Comparison of ENCODE assay signal across 18 cellular contexts in genomic region chr5:93070938-93071337, GRCh38.
DNase-seq lines count a peak whose midpoint lies in the region; ATAC-seq, FAIRE-seq and TF ChIP-seq lines count a peak whose summit lies in the region.
"Had no signal": no experiment of that assay in that cellular context is flagged by ENCODE, and none has a peak within 500 bp of the region (broad histone marks: within the 10 kb centered on the region; RNA-seq: fewer than 3 reads in every experiment).

No MANE protein-coding gene starts in this region.

- CTCF ChIA-PET in GM12878 (lab: Yijun Ruan, JAX): no interaction called here

- H3K27ac ChIP-seq in GM12878 (ENCODE audit: control insufficient read depth, insufficient read depth) (no peak overlapping the region), prostate gland (no peak overlapping the region), tibial nerve (peak overlapping the region in 1 of 4 donors; percentile 5)
- H3K27ac ChIP-seq: PC-9 had no signal

- in situ Hi-C loops in GM12878 (cut with MboI): no loop called here

- TF ChIP-seq POLR2A in GM12878 (IDR thresholded peaks at IDR 0.05; ENCODE audit: low read depth, low read length) (no peak), prostate gland (IDR thresholded peaks at IDR 0.05) (no peak), tibial nerve (IDR thresholded peaks at IDR 0.05) (no peak)

- TF ChIP-seq CTCF in GM12878 (IDR thresholded peaks at IDR 0.05 in 2 of 3, conservative IDR thresholded peaks at IDR 0.05 in 1 of 3; ENCODE audit: control insufficient read depth in 2 of 3, extremely low read depth in 1 of 3, insufficient read depth in 1 of 3, low read depth in 3 of 3, low read length in 3 of 3) (no peak), prostate gland (IDR thresholded peaks at IDR 0.05) (no peak), tibial nerve (IDR thresholded peaks at IDR 0.05) (no peak)

- no peaks in the 10 kb centered on the region for H3K36me3 ChIP-seq in GM12878 (ENCODE audit: control insufficient read depth in 2 of 2, insufficient read depth in 2 of 2, low read length in 1 of 2)
- H3K36me3 ChIP-seq in prostate gland: no peaks in the 10 kb centered on the region
- no peaks in the 10 kb centered on the region for H3K36me3 ChIP-seq in tibial nerve
- H3K36me3 ChIP-seq: HAP-1 had no signal

- H3K27me3 ChIP-seq in GM12878 (replicated peaks in 1 of 2; ENCODE audit: control insufficient read depth in 2 of 2, insufficient read depth in 2 of 2, low read length in 1 of 2): no peaks in the 10 kb centered on the region
- no peaks in the 10 kb centered on the region for H3K27me3 ChIP-seq in prostate gland (replicated peaks; ENCODE audit: insufficient read depth)
- no peaks in the 10 kb centered on the region for H3K27me3 ChIP-seq in tibial nerve

- intact Hi-C loops in GM12878 (cut with micrococcal nuclease; ENCODE audit: unreplicated experiment) (no loop called here), prostate gland (cut with DNase I) (no loop called here)

- H3K4me2 ChIP-seq in GM12878 (ENCODE audit: control insufficient read depth, insufficient read depth): no peak overlapping the region
- H3K4me2 ChIP-seq: PC-9 had no signal

- DNase-seq in NCI-H146 (lab: John Stamatoyannopoulos, UW): peak; percentile 1
- no peak for DNase-seq in NCI-H146 treated with DMSO at 0.1 percent for 48 hours (lab: John Stamatoyannopoulos, UW; ENCODE audit: unreplicated experiment)
- peak; percentile 48 for DNase-seq in M059J (ENCODE audit: low read depth)
- DNase-seq in GM12878 (ENCODE audit: low read depth, low spot score): no peak
- DNase-seq in prostate gland (ENCODE audit: low spot score): peak; percentile 4
- no peak for DNase-seq in tibial nerve (ENCODE audit: low spot score in 2 of 2)
- no peak for DNase-seq in HCEC 1CT
- DNase-seq: C1 segment of cervical spinal cord; COR-L47; DMS79; GDM1; NCI-H1694 treated with DMSO at 0.1 percent for 48 hours; NCI-H510A treated with DMSO at 0.1 percent for 48 hours; NK-92 treated with Interleukin-12 subunit alpha and Interleukin-12 subunit beta, amount 100 ng/mL, for 24 hours; PC-9 had no signal

- H3K9me3 ChIP-seq in GM12878 (replicated peaks; ENCODE audit: control insufficient read depth, insufficient read depth, low read length) (no peaks in the 10 kb centered on the region), prostate gland (no peaks in the 10 kb centered on the region), tibial nerve (no peaks in the 10 kb centered on the region)
- H3K9me3 ChIP-seq: HAP-1 had no signal

- peak overlapping the region; percentile 7; the same call in 1 of the 2 replicates for H2AFZ ChIP-seq in GM12878 (ENCODE audit: control insufficient read depth, low read depth, low read length)
- H2AFZ ChIP-seq: PC-9 had no signal

- H4K20me1 ChIP-seq in GM12878 (ENCODE audit: control insufficient read depth, insufficient read depth): no peaks in the 10 kb centered on the region

- WGBS in GM12878 (ENCODE audit: insufficient coverage, insufficient replicate concordance, low lambda C conversion rate, missing lambda C conversion rate): 64% methylated on average over 6 of the region's 6 CpGs
- WGBS in prostate gland: 20% methylated on average over 6 of the region's 6 CpGs
- WGBS in tibial nerve, 2 donors: 66 to 74% methylated on average over 6 of the region's 6 CpGs

- no peak overlapping the region for H3K9ac ChIP-seq in GM12878 (ENCODE audit: control insufficient read depth, insufficient read depth, low read length)

- RAD21 ChIA-PET in GM12878 (lab: Charles Lee; ENCODE audit: unreplicated experiment): no interaction called here

- TF ChIP-seq EP300 in GM12878 (IDR thresholded peaks at IDR 0.05; ENCODE audit: borderline replicate concordance in 1 of 2, control insufficient read depth in 1 of 2, low read depth in 2 of 2, low read length in 2 of 2) (no peak), tibial nerve (IDR thresholded peaks at IDR 0.05) (no peak)

- ATAC-seq in GM12878: no peak
- ATAC-seq in GM18873 (IDR thresholded peaks at IDR 0.05; ENCODE audit: low FRiP score, unreplicated experiment): no peak
- ATAC-seq: Right ventricle myocardium inferior had no signal

- H3K4me3 ChIP-seq in GM12878: no peak overlapping the region
- H3K4me3 ChIP-seq in prostate gland: no peak overlapping the region
- no peak overlapping the region for H3K4me3 ChIP-seq in tibial nerve
- H3K4me3 ChIP-seq: HAP-1, PC-9 had no signal

- no TSS peak for BruUV-seq in GM12878 (replicated peaks; lab: Mats Ljungman, UMichigan)

- TF ChIP-seq RAD21 in GM12878 (IDR thresholded peaks at IDR 0.05; ENCODE audit: insufficient read depth, low read depth, low read length): no peak

- no peak for FAIRE-seq in GM12878 (lab: Jason Lieb, UNC)

- SMC1A ChIA-PET in GM12878 (lab: Charles Lee; ENCODE audit: uncharacterized antibody, unreplicated experiment): interaction anchor here (1.2 kb wide), 1 partner anchor 23 kb away, joined by 3 read pairs; no protein-coding TSS in a partner anchor

- POLR2A ChIA-PET in GM12878 (lab: Charles Lee): no interaction called here

- H3K4me1 ChIP-seq in GM12878 (ENCODE audit: control insufficient read depth, insufficient read depth, low read length): no peaks in the 10 kb centered on the region
- no peaks in the 10 kb centered on the region for H3K4me1 ChIP-seq in prostate gland (replicated peaks)
- H3K4me1 ChIP-seq in tibial nerve: no peaks in the 10 kb centered on the region
- H3K4me1 ChIP-seq: HAP-1 had no signal

- no peaks in the 10 kb centered on the region for H3K79me2 ChIP-seq in GM12878 (ENCODE audit: control insufficient read depth, insufficient read depth, low read length)

TF ChIP-seq in GM12878, 131 proteins besides CTCF, POLR2A, EP300 and RAD21:
- TF ChIP-seq NR2C1 (IDR thresholded peaks at IDR 0.05) (no peak), TCF3 (IDR thresholded peaks at IDR 0.05; ENCODE audit: borderline replicate concordance, insufficient read depth, low read depth, low read length) (no peak), KDM1A (IDR thresholded peaks at IDR 0.05; ENCODE audit: borderline replicate concordance) (no peak), CBFB (IDR thresholded peaks at IDR 0.05; ENCODE audit: low read depth) (no peak), ELK1 (IDR thresholded peaks at IDR 0.05; ENCODE audit: low read depth, low read length) (no peak), RBBP5 (conservative IDR thresholded peaks at IDR 0.05) (no peak)
- TF ChIP-seq, protein P1, sequence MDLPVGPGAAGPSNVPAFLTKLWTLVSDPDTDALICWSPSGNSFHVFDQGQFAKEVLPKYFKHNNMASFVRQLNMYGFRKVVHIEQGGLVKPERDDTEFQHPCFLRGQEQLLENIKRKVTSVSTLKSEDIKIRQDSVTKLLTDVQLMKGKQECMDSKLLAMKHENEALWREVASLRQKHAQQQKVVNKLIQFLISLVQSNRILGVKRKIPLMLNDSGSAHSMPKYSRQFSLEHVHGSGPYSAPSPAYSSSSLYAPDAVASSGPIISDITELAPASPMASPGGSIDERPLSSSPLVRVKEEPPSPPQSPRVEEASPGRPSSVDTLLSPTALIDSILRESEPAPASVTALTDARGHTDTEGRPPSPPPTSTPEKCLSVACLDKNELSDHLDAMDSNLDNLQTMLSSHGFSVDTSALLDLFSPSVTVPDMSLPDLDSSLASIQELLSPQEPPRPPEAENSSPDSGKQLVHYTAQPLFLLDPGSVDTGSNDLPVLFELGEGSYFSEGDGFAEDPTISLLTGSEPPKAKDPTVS (IDR thresholded peaks at IDR 0.05; ENCODE audit: low read depth, low read length): no peak
- TF ChIP-seq, protein P2, sequence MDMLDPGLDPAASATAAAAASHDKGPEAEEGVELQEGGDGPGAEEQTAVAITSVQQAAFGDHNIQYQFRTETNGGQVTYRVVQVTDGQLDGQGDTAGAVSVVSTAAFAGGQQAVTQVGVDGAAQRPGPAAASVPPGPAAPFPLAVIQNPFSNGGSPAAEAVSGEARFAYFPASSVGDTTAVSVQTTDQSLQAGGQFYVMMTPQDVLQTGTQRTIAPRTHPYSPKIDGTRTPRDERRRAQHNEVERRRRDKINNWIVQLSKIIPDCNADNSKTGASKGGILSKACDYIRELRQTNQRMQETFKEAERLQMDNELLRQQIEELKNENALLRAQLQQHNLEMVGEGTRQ (IDR thresholded peaks at IDR 0.05; ENCODE audit: borderline replicate concordance, low read depth, low read length): no peak
TF ChIP-seq in GM12878: peak in this region for 0.

Comparison
In these comparisons a context has a peak if more than half of its experiments do, and no peak if none do; other contexts are left out.
1. DNase-seq: peak in NCI-H146 (single experiment), M059J (single experiment) and prostate gland (single experiment); none in NCI-H146 treated with DMSO at 0.1 percent for 48 hours (single experiment), GM12878 (single experiment), tibial nerve (0 of 2) and HCEC 1CT (single experiment).